Comparison of ENCODE assay signal across 8 cellular contexts in the genomic region with DNA sequence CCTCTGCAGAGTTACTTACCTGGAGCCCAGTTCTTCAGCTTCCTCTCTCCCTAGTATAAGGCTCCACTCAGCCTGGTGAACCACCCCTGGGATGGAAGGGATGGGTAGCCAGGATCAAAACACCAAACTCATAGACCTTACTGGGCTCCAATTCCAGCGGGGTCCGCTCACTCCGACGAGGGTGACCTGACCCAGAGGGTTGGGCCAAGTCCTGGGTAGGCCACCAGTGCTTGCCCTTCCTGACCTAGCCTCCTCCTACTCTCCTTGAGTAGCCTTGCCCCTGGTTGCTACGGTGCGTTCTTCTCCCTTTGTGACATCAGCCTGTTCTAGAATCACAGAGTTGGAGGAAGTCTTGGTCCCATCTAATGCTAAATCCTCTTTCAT. TPM values are rescaled to one million over a fixed set of nuclear protein-coding genes. Genes with fewer than 3 reads are reported as not detected.
DNase-seq lines count a peak whose midpoint lies in the region; ATAC-seq and TF ChIP-seq lines count a peak whose summit lies in the region.

No MANE protein-coding gene starts in this region.

- peak overlapping the region; percentile 63 for H3K27ac Mint-ChIP-seq in activated T-cell treated with anti-CD3 and anti-CD28 coated beads, Interleukin-2, amount 50 U/mL, for 72 hours
- H3K27ac Mint-ChIP-seq in activated T-helper 2 cell treated with anti-CD3 and anti-CD28 coated beads, Interferon-gamma antibody, Interleukin-2, Interleukin-4, amounts not matched to agents 10 μg/mL and 5 μg/mL and 100 μg/mL, durations not matched to agents 14 hours and 24 hours and 36 hours, result peak overlapping the region; percentile 96
- H3K27ac Mint-ChIP-seq in type B pancreatic cell, result no peak overlapping the region

- intact Hi-C loops in activated T-helper 2 cell treated with anti-CD3 and anti-CD28 coated beads, Interferon-gamma antibody, Interleukin-2, Interleukin-4, amounts not matched to agents 10 μg/mL and 5 μg/mL and 100 μg/mL, durations not matched to agents 14 hours and 24 hours and 36 hours (cut with micrococcal nuclease), result loop anchor here (1.0 to 5.0 kb wide), 10 partner anchors 23 to 1709 kb away; partner anchors contain the start of genes GLS, NEMP2 and WDR75

- peak; percentile 10 to 18 for ATAC-seq in activated T-cell treated with anti-CD3 and anti-CD28 coated beads, Interleukin-2, amount 50 U/mL, for 72 hours (replicated peaks in 1 of 2)
- peak; percentile 5 for ATAC-seq in left lobe of liver
- ATAC-seq in GM18870 (IDR thresholded peaks at IDR 0.05; ENCODE audit: unreplicated experiment), result no peak

- DNase-seq in activated T-cell treated with anti-CD3 and anti-CD28 coated beads, Interleukin-2, amount 50 U/mL, for 72 hours, result no peak
- DNase-seq in activated T-cell treated with anti-CD3 and anti-CD28 coated beads for 4 hours (no peak), left lobe of liver (ENCODE audit: low spot score) (no peak), type B pancreatic cell (ENCODE audit: extremely low spot score, unreplicated experiment) (no peak), UCSD-AML1 (lab: John Stamatoyannopoulos, UW; ENCODE audit: unreplicated experiment) (no peak), NCI-H2081 treated with DMSO at 0.1 percent for 48 hours (lab: John Stamatoyannopoulos, UW) (no peak)
- no peak for DNase-seq in activated T-helper 2 cell treated with anti-CD3 and anti-CD28 coated beads, Interferon-gamma antibody, Interleukin-2, Interleukin-4, amounts not matched to agents 10 μg/mL and 5 μg/mL and 100 μg/mL, durations not matched to agents 14 hours and 24 hours and 36 hours (ENCODE audit: low spot score)

- peaks cover 8 to 20% of the 10 kb centered on the region in 2 donors for H3K36me3 Mint-ChIP-seq in activated T-cell treated with anti-CD3 and anti-CD28 coated beads, Interleukin-2, amount 50 U/mL, for 72 hours (ENCODE audit: insufficient read depth in 2 of 2)
- peaks cover 35% of the 10 kb centered on the region for H3K36me3 Mint-ChIP-seq in activated T-helper 2 cell treated with anti-CD3 and anti-CD28 coated beads, Interferon-gamma antibody, Interleukin-2, Interleukin-4, amounts not matched to agents 10 μg/mL and 5 μg/mL and 100 μg/mL, durations not matched to agents 14 hours and 24 hours and 36 hours (ENCODE audit: low read depth)
- no peaks in the 10 kb centered on the region for H3K36me3 Mint-ChIP-seq in type B pancreatic cell

- no peaks in the 10 kb centered on the region for H3K27me3 Mint-ChIP-seq in activated T-cell treated with anti-CD3 and anti-CD28 coated beads, Interleukin-2, amount 50 U/mL, for 72 hours (ENCODE audit: low read depth)
- no peaks in the 10 kb centered on the region for H3K27me3 Mint-ChIP-seq in activated T-helper 2 cell treated with anti-CD3 and anti-CD28 coated beads, Interferon-gamma antibody, Interleukin-2, Interleukin-4, amounts not matched to agents 10 μg/mL and 5 μg/mL and 100 μg/mL, durations not matched to agents 14 hours and 24 hours and 36 hours (ENCODE audit: low read depth)
- H3K27me3 Mint-ChIP-seq in type B pancreatic cell, result peaks cover 34% of the 10 kb centered on the region

- TF ChIP-seq CTCF in type B pancreatic cell (conservative IDR thresholded peaks at IDR 0.05), result no peak

- no peaks in the 10 kb centered on the region for H3K9me3 Mint-ChIP-seq in activated T-cell treated with anti-CD3 and anti-CD28 coated beads, Interleukin-2, amount 50 U/mL, for 72 hours
- no peaks in the 10 kb centered on the region for H3K9me3 Mint-ChIP-seq in activated T-helper 2 cell treated with anti-CD3 and anti-CD28 coated beads, Interferon-gamma antibody, Interleukin-2, Interleukin-4, amounts not matched to agents 10 μg/mL and 5 μg/mL and 100 μg/mL, durations not matched to agents 14 hours and 24 hours and 36 hours
- no peaks in the 10 kb centered on the region for H3K9me3 Mint-ChIP-seq in type B pancreatic cell

- H3K4me3 Mint-ChIP-seq in activated T-cell treated with anti-CD3 and anti-CD28 coated beads, Interleukin-2, amount 50 U/mL, for 72 hours, result peak overlapping the region; percentile 83 to 92
- peak overlapping the region; percentile 95 for H3K4me3 Mint-ChIP-seq in activated T-helper 2 cell treated with anti-CD3 and anti-CD28 coated beads, Interferon-gamma antibody, Interleukin-2, Interleukin-4, amounts not matched to agents 10 μg/mL and 5 μg/mL and 100 μg/mL, durations not matched to agents 14 hours and 24 hours and 36 hours (ENCODE audit: low read depth)
- peak overlapping the region; percentile 86 for H3K4me3 Mint-ChIP-seq in type B pancreatic cell

- H3K4me1 Mint-ChIP-seq in activated T-cell treated with anti-CD3 and anti-CD28 coated beads, Interleukin-2, amount 50 U/mL, for 72 hours (ENCODE audit: low read depth), result peaks cover 74% of the 10 kb centered on the region
- H3K4me1 Mint-ChIP-seq in activated T-helper 2 cell treated with anti-CD3 and anti-CD28 coated beads, Interferon-gamma antibody, Interleukin-2, Interleukin-4, amounts not matched to agents 10 μg/mL and 5 μg/mL and 100 μg/mL, durations not matched to agents 14 hours and 24 hours and 36 hours (ENCODE audit: low read depth), result peaks cover 68% of the 10 kb centered on the region
- H3K4me1 Mint-ChIP-seq in type B pancreatic cell (ENCODE audit: unreplicated experiment), result peaks cover 3% of the 10 kb centered on the region

RNA-seq across cellular contexts. Expression of gene STAT4, which starts 0.5 kb away (rescaled TPM):
- total RNA-seq in activated T-cell treated with anti-CD3 and anti-CD28 coated beads, Interleukin-2, amount 50 U/mL, for 72 hours, result 100 to 1,000 TPM; 104 to 125 TPM
- 92.2 and 96.9 TPM in 2 replicates for total RNA-seq in activated T-helper 2 cell treated with anti-CD3 and anti-CD28 coated beads, Interferon-gamma antibody, Interleukin-2, Interleukin-4, amounts not matched to agents 10 μg/mL and 5 μg/mL and 100 μg/mL, durations not matched to agents 14 hours and 24 hours and 36 hours
- total RNA-seq in left lobe of liver (0.98 TPM), type B pancreatic cell (ENCODE audit: low replicate concordance) (2.1 TPM in 2 replicates)

Comparison
In these comparisons a context has a peak if more than half of its experiments do, and no peak if none do; other contexts are left out.
1. RNA of gene STAT4, which starts 0.5 kb away (total RNA-seq): 104 to 125 TPM in activated T-cell treated with anti-CD3 and anti-CD28 coated beads, Interleukin-2, amount 50 U/mL, for 72 hours and 92.2 to 96.9 TPM in activated T-helper 2 cell treated with anti-CD3 and anti-CD28 coated beads, Interferon-gamma antibody, Interleukin-2, Interleukin-4, amounts not matched to agents 10 μg/mL and 5 μg/mL and 100 μg/mL, durations not matched to agents 14 hours and 24 hours and 36 hours; 2.1 TPM in type B pancreatic cell and 0.98 TPM in left lobe of liver (single experiment); every median in the first group is over 10 times any median in the second.
2. Peak in every context shown above with its lines, with median percentiles within 50 percentile points of each other: H3K4me3 Mint-ChIP-seq.